Comparison of ENCODE assay signal across 8 cellular contexts in genomic region chr10:49177391-49178355, GRCh38. TPM values are rescaled to one million over a fixed set of nuclear protein-coding genes. Genes with fewer than 3 reads are reported as not detected.
DNase-seq lines count a peak whose midpoint lies in the region; ATAC-seq and TF ChIP-seq lines count a peak whose summit lies in the region.

No MANE protein-coding gene starts in this region.

- no peak overlapping the region for H3K9ac ChIP-seq in H9 (ENCODE audit: extremely low read depth, insufficient read length, low read length)

- H3K9me3 Mint-ChIP-seq in CD8-positive, alpha-beta T cell = no peaks in the 10 kb centered on the region
- 0 out of 5 replicates have a peak, but pooled peaks cover 0 to 3% of the 10 kb centered on the region in 2 experiments for H3K9me3 Mint-ChIP-seq in H9

- H3K79me2 ChIP-seq in H9 (ENCODE audit: insufficient read depth, low read length) = no peaks in the 10 kb centered on the region

- DNase-seq in CD8-positive, alpha-beta T cell = peak in 3 of 7 experiments; percentile 19 to 39 (median 36)
- DNase-seq in GM20000 (ENCODE audit: low spot score) (peak; percentile 85), fibroblast of the conjunctiva (ENCODE audit: low read depth) (peak; percentile 20), putamen (ENCODE audit: low spot score) (peak; percentile 65), H9 (no peak), NCI-H2196 treated with DMSO at 0.1 percent for 48 hours (lab: John Stamatoyannopoulos, UW; ENCODE audit: unreplicated experiment) (no peak)
- peak in 2 of 3 experiments; percentile 50 to 58 for DNase-seq in activated CD8-positive, alpha-beta memory T cell treated with anti-CD3 and anti-CD28 coated beads for 48 hours (ENCODE audit: low read depth in 2 of 3, low spot score in 2 of 3)

- H3K4me2 ChIP-seq in H9 (ENCODE audit: insufficient read depth, insufficient read length, low read length) = no peak overlapping the region

- no peak overlapping the region for H2BK120ac ChIP-seq in H9 (ENCODE audit: low read depth, low read length, poor library complexity, severe bottlenecking)

- no peak overlapping the region for H2AK5ac ChIP-seq in H9 (ENCODE audit: insufficient read length, low read length)

- no peak overlapping the region for H4K8ac ChIP-seq in H9 (replicated peaks; ENCODE audit: insufficient read length, low read depth, low read length)

- no peaks in the 10 kb centered on the region for H3K9me3 ChIP-seq in CD8-positive, alpha-beta T cell (ENCODE audit: low read length)
- H3K9me3 ChIP-seq in H9 (ENCODE audit: control insufficient read depth, low read depth, low read length) = no peaks in the 10 kb centered on the region

- peaks cover 7% of the 10 kb centered on the region for H3K4me1 Mint-ChIP-seq in CD8-positive, alpha-beta T cell (ENCODE audit: low read depth)
- peaks cover 4 to 9% of the 10 kb centered on the region in 2 experiments for H3K4me1 Mint-ChIP-seq in H9

- no peaks in the 10 kb centered on the region for H3K27me3 Mint-ChIP-seq in CD8-positive, alpha-beta T cell (ENCODE audit: low read depth)
- H3K27me3 Mint-ChIP-seq in H9 (ENCODE audit: low read depth) = peaks cover 2% of the 10 kb centered on the region

- H4K91ac ChIP-seq in H9 (ENCODE audit: insufficient read length, low read depth, low read length) = no peak overlapping the region

- no peak overlapping the region for H2AFZ ChIP-seq in H9 (ENCODE audit: low read length)

- no peaks in the 10 kb centered on the region for H3K79me1 ChIP-seq in H9 (ENCODE audit: insufficient read depth, low read depth, low read length, poor library complexity, severe bottlenecking)

- intact Hi-C loops in CD8-positive, alpha-beta T cell (cut with DNase I, micrococcal nuclease) = no loop called here

- no peaks in the 10 kb centered on the region for H3K23me2 ChIP-seq in H9 (ENCODE audit: insufficient read length, low read depth, low read length, poor library complexity, severe bottlenecking)

- TF ChIP-seq CTCF in CD8-positive, alpha-beta T cell (IDR thresholded peaks at IDR 0.05) = no peak
- TF ChIP-seq CTCF in GM20000 (IDR thresholded peaks at IDR 0.05; ENCODE audit: extremely low read depth, missing control alignments) = no peak
- no peak for TF ChIP-seq CTCF in H9 (conservative IDR thresholded peaks at IDR 0.05)

- H3K23ac ChIP-seq in H9 (ENCODE audit: insufficient read length, low read depth, low read length) = no peak overlapping the region

- H2BK5ac ChIP-seq in H9 (ENCODE audit: insufficient read length, low read length) = no peak overlapping the region

- H3K14ac ChIP-seq in H9 (ENCODE audit: insufficient read depth, low read length) = no peak overlapping the region; the same call in 1 of the 2 replicates

- no peak overlapping the region for H3K56ac ChIP-seq in H9 (ENCODE audit: insufficient read length, low read depth, low read length)

- H3K27ac Mint-ChIP-seq in CD8-positive, alpha-beta T cell = peak overlapping the region; percentile 69
- H3K27ac Mint-ChIP-seq in H9 = 0 out of 7 replicates have a peak overlapping the region, but pooled peaks of 1 of the 3 experiments have one; percentile 13

- CTCF ChIA-PET in CD8-positive, alpha-beta T cell (lab: Charles Lee) = no interaction called here

- no peak overlapping the region for H3K4me3 Mint-ChIP-seq in CD8-positive, alpha-beta T cell
- H3K4me3 Mint-ChIP-seq in H9 = no peak overlapping the region

- no peaks in the 10 kb centered on the region for H3K4me1 ChIP-seq in CD8-positive, alpha-beta T cell (ENCODE audit: insufficient read depth, low read length)
- H3K4me1 ChIP-seq in H9 (ENCODE audit: insufficient read depth, low read length) = no peaks in the 10 kb centered on the region

- peak; percentile 76 for ATAC-seq in CD8-positive, alpha-beta T cell
- peak; percentile 82 for ATAC-seq in HG03565 (IDR thresholded peaks at IDR 0.05; ENCODE audit: unreplicated experiment)

- H4K20me1 ChIP-seq in H9 (ENCODE audit: control insufficient read depth, insufficient read depth, insufficient read length) = no peaks in the 10 kb centered on the region

- H3K4ac ChIP-seq in H9 (ENCODE audit: low read depth, low read length) = no peak overlapping the region

- no peaks in the 10 kb centered on the region for H3K36me3 Mint-ChIP-seq in CD8-positive, alpha-beta T cell
- H3K36me3 Mint-ChIP-seq in H9 (ENCODE audit: insufficient read depth in 1 of 3, low read depth in 3 of 3) = no peaks in the 10 kb centered on the region; a peak in 1 of 7 replicates

- no CpG with 5 or more reads among the region's 9 CpGs for WGBS in H9 (ENCODE audit: extremely low coverage, insufficient read length, low lambda C conversion rate)

- no peak overlapping the region for H3K4me3 ChIP-seq in CD8-positive, alpha-beta T cell (ENCODE audit: low read depth, low read length)

- no peak overlapping the region for H2BK12ac ChIP-seq in H9 (ENCODE audit: insufficient read length, low read depth, low read length)

- H2BK15ac ChIP-seq in H9 (ENCODE audit: low read depth, low read length) = no peak overlapping the region

- no peaks in the 10 kb centered on the region for H3K36me3 ChIP-seq in CD8-positive, alpha-beta T cell (ENCODE audit: insufficient read depth, low read length)

- no peak overlapping the region for H3K27ac ChIP-seq in CD8-positive, alpha-beta T cell (ENCODE audit: low read depth, low read length)
- H3K27ac ChIP-seq in H9 (ENCODE audit: insufficient read length, low read depth, low read length) = no peak overlapping the region

- H3K27me3 ChIP-seq in CD8-positive, alpha-beta T cell (ENCODE audit: insufficient read depth, low read length) = no peaks in the 10 kb centered on the region
- H3K27me3 ChIP-seq in H9 (ENCODE audit: insufficient read depth, low read length) = no peaks in the 10 kb centered on the region

- no peak overlapping the region for H3K18ac ChIP-seq in H9 (ENCODE audit: insufficient read length, low read depth, low read length)

- no peak overlapping the region for H4K5ac ChIP-seq in H9 (ENCODE audit: insufficient read length, low read depth, low read length)

- POLR2A ChIA-PET in CD8-positive, alpha-beta T cell (lab: Charles Lee) = no interaction called here

- H2BK20ac ChIP-seq in H9 (ENCODE audit: low read depth, low read length, poor library complexity, severe bottlenecking) = no peak overlapping the region

- no peak overlapping the region for H3T11ph ChIP-seq in H9 (ENCODE audit: low read length)

RNA-seq across cellular contexts. Expression of gene TMEM273, which starts 10.5 kb away (rescaled TPM):
- 1 to 10 TPM; 1.1 to 1.2 TPM for total RNA-seq in CD8-positive, alpha-beta T cell
- not detected in 2 replicates for total RNA-seq in H9 (2021)

RNA-seq across cellular contexts. Expression of gene FAM170B, which starts 43.9 kb away (rescaled TPM):
- total RNA-seq in CD8-positive, alpha-beta T cell = not detected
- not detected in 2 replicates for total RNA-seq in H9 (2021)

Comparison
In these comparisons a context has a peak if more than half of its experiments do, and no peak if none do; other contexts are left out.
1. DNase-seq: peak in GM20000 (single experiment), activated CD8-positive, alpha-beta memory T cell treated with anti-CD3 and anti-CD28 coated beads for 48 hours (2 of 3), fibroblast of the conjunctiva (single experiment) and putamen (single experiment); none in H9 (single experiment) and NCI-H2196 treated with DMSO at 0.1 percent for 48 hours (single experiment).